In genomic region chr10:113553149-113553548, GRCh38 we compare ENCODE assay signal across 21 cellular contexts. TPM values are rescaled to one million over a fixed set of nuclear protein-coding genes. Genes with fewer than 3 reads are reported as not detected.
DNase-seq lines count a peak whose midpoint lies in the region; ATAC-seq and TF ChIP-seq lines count a peak whose summit lies in the region.
"Had no signal": no experiment of that assay in that cellular context is flagged by ENCODE, and none has a peak within 500 bp of the region (broad histone marks: within the 10 kb centered on the region; RNA-seq: fewer than 3 reads in every experiment).

No MANE protein-coding gene starts in this region.

- H3K36me3 Mint-ChIP-seq in Caco-2 (ENCODE audit: insufficient read depth, unreplicated experiment) = no peaks in the 10 kb centered on the region
- no peaks in the 10 kb centered on the region for H3K36me3 Mint-ChIP-seq in nephron (ENCODE audit: low read depth)
- H3K36me3 Mint-ChIP-seq: CD4-positive, CD25-positive, alpha-beta regulatory T cell had no signal

- peaks cover 58% of the 10 kb centered on the region for H3K4me1 Mint-ChIP-seq in Caco-2 (ENCODE audit: low read depth, unreplicated experiment)
- peaks cover 59% of the 10 kb centered on the region for H3K4me1 Mint-ChIP-seq in nephron

- intact Hi-C loops in Caco-2 (cut with micrococcal nuclease; ENCODE audit: unreplicated experiment) = no loop called here
- intact Hi-C loops in body of pancreas (cut with DNase I) = no loop called here
- intact Hi-C loops in stomach (cut with DNase I; ENCODE audit: low total_unique reads) = no loop called here

- H3K9me3 ChIP-seq in Caco-2 = no peaks in the 10 kb centered on the region
- no peaks in the 10 kb centered on the region for H3K9me3 ChIP-seq in body of pancreas
- H3K9me3 ChIP-seq in stomach = no peaks in the 10 kb centered on the region
- H3K9me3 ChIP-seq: HAP-1 had no signal

- no peak for TF ChIP-seq POLR2A in body of pancreas (IDR thresholded peaks at IDR 0.05)
- TF ChIP-seq POLR2A in stomach (IDR thresholded peaks at IDR 0.05) = no peak

- H3K27ac Mint-ChIP-seq in Caco-2 (ENCODE audit: unreplicated experiment) = peak overlapping the region; percentile 99
- peak overlapping the region in 2 of 3 experiments; percentile 30 to 62 for H3K27ac Mint-ChIP-seq in nephron
- H3K27ac Mint-ChIP-seq: CD4-positive, CD25-positive, alpha-beta regulatory T cell had no signal

- H3K36me3 ChIP-seq in Caco-2 (ENCODE audit: control insufficient read depth, insufficient read depth, low read length) = no peaks in the 10 kb centered on the region
- no peaks in the 10 kb centered on the region for H3K36me3 ChIP-seq in body of pancreas (replicated peaks in 1 of 2; ENCODE audit: insufficient read depth in 1 of 2, low read depth in 2 of 2)
- H3K36me3 ChIP-seq in stomach = no peaks in the 10 kb centered on the region
- H3K36me3 ChIP-seq: HAP-1 had no signal

- no peaks in the 10 kb centered on the region for H3K27me3 Mint-ChIP-seq in Caco-2 (ENCODE audit: insufficient read depth, unreplicated experiment)
- H3K27me3 Mint-ChIP-seq in nephron (ENCODE audit: low read depth) = peaks cover 17% of the 10 kb centered on the region
- H3K27me3 Mint-ChIP-seq: CD4-positive, CD25-positive, alpha-beta regulatory T cell had no signal

- peak; percentile 4 for ATAC-seq in body of pancreas
- ATAC-seq: GM12878, K562, PC-3 had no signal

- no peak for TF ChIP-seq EP300 in stomach (IDR thresholded peaks at IDR 0.05)

- peaks cover 73% of the 10 kb centered on the region for H3K4me1 ChIP-seq in Caco-2
- H3K4me1 ChIP-seq in body of pancreas = peaks cover 21% of the 10 kb centered on the region
- peaks cover 11 to 51% (median 28%) of the 10 kb centered on the region in 4 donors for H3K4me1 ChIP-seq in stomach

- no peak for TF ChIP-seq CTCF in Caco-2 (IDR thresholded peaks at IDR 0.05; ENCODE audit: insufficient read depth in 1 of 2, low read depth in 1 of 2, low read length in 1 of 2, severe bottlenecking in 1 of 2, unreplicated experiment in 1 of 2)
- TF ChIP-seq CTCF in body of pancreas (IDR thresholded peaks at IDR 0.05) = no peak
- no peak for TF ChIP-seq CTCF in nephron (IDR thresholded peaks at IDR 0.05; ENCODE audit: unreplicated experiment in 3 of 3)
- no peak for TF ChIP-seq CTCF in stomach (IDR thresholded peaks at IDR 0.05)

- POLR2A ChIA-PET in Caco-2 (lab: Charles Lee) = no interaction called here

- CTCF ChIA-PET in Caco-2 (lab: Charles Lee) = interaction anchor here (1.8 kb wide), 1 partner anchor 9 kb away, joined by 5 read pairs; no protein-coding TSS in a partner anchor

- H3K27ac ChIP-seq in body of pancreas (peak overlapping the region in 2 of 4 donors; percentile 50 to 53), stomach (peak overlapping the region in 2 of 5 donors; percentile 29 to 58)

- no peak for DNase-seq in Caco-2
- no peak for DNase-seq in body of pancreas
- no peak for DNase-seq in stomach
- DNase-seq in anterior cingulate cortex (lab: John Stamatoyannopoulos, UW) = no peak
- no peak for DNase-seq in NCI-H2227 (lab: John Stamatoyannopoulos, UW; ENCODE audit: unreplicated experiment)
- DNase-seq in mesenteric fat pad (ENCODE audit: low spot score) = no peak
- DNase-seq: CD4-positive, CD25-positive, alpha-beta regulatory T cell; DMS 273 treated with DMSO at 0.1 percent for 48 hours; DMS79 treated with DMSO at 0.1 percent for 48 hours; NCI-H1092 treated with DMSO at 0.1 percent for 48 hours; NCI-H2029; NCI-H345; NCI-H524 treated with DMSO at 0.1 percent for 48 hours; NCI-H82; PC-3; Right ventricle myocardium superior had no signal

- whole genome bisulfite sequencing in body of pancreas, 2 donors = 68 to 75% methylated on average over 2 of the region's 2 CpGs
- 67 to 73% (median 70%) methylated on average over 2 of the region's 2 CpGs for WGBS in stomach, 5 donors

- BruUV-seq in Caco-2 (replicated peaks; lab: Mats Ljungman, UMichigan) = TSS peak; percentile 48

- H3K4me3 ChIP-seq in Caco-2 (ENCODE audit: low read depth, low read length) = peak overlapping the region; percentile 2
- no peak overlapping the region for H3K4me3 ChIP-seq in body of pancreas
- H3K4me3 ChIP-seq in stomach = peak overlapping the region in 3 of 4 donors; percentile 8 to 21 (median 12)
- H3K4me3 ChIP-seq: GM12878, HAP-1, K562 had no signal

- H3K9me3 Mint-ChIP-seq in Caco-2 (ENCODE audit: unreplicated experiment) (peaks cover 10% of the 10 kb centered on the region), nephron (no peaks in the 10 kb centered on the region)

- peak overlapping the region; percentile 60 for H3K4me3 Mint-ChIP-seq in Caco-2 (ENCODE audit: unreplicated experiment)
- H3K4me3 Mint-ChIP-seq in nephron = no peak overlapping the region
- H3K4me3 Mint-ChIP-seq: CD4-positive, CD25-positive, alpha-beta regulatory T cell had no signal

- H3K27me3 ChIP-seq in Caco-2 (replicated peaks; ENCODE audit: control insufficient read depth, insufficient read depth, low read length) (no peaks in the 10 kb centered on the region), body of pancreas (no peaks in the 10 kb centered on the region), stomach (no peaks in the 10 kb centered on the region)

RNA-seq across cellular contexts. Expression of gene HABP2, which starts 0.3 kb away (rescaled TPM):
- total RNA-seq in Caco-2 (2022) = 21.0 and 24.3 TPM in 2 replicates
- total RNA-seq in body of pancreas = 10 to 100 TPM in 1 of 2 donors, 1 to 10 TPM in 1; 9.2 to 10.6 TPM
- 10 to 100 TPM in 1 of 5 donors, 1 to 10 TPM in 2, not detected in 2; 2.0 to 11.4 (median 2.2) TPM for total RNA-seq in stomach
- 1 to 10 TPM in 2 of 3 donors, under 1 TPM in 1; 0.76 to 9.2 (median 5.3) TPM for polyA plus RNA-seq in stomach
- total RNA-seq in mesenteric fat pad = not detected
- total RNA-seq: CD4-positive, CD25-positive, alpha-beta regulatory T cell; PC-3; RPMI7951 had no signal
- polyA plus RNA-seq: CD4-positive, CD25-positive, alpha-beta regulatory T cell; GM12878; K562 had no signal

Comparison
In these comparisons a context has a peak if more than half of its experiments do, and no peak if none do; other contexts are left out.
1. H3K4me3 ChIP-seq: peak in Caco-2 (single experiment) and stomach (3 of 4); none in body of pancreas (0 of 2).